9 cellular contexts compared by ENCODE assay signal in genomic region chr1:206575894-206576737, GRCh38. TPM values are rescaled to one million over a fixed set of nuclear protein-coding genes. Genes with fewer than 3 reads are reported as not detected.
A peak's percentile ranks its signal among the peaks of the same experiment; 100 is the strongest.
DNase-seq lines count a peak whose midpoint lies in the region; ATAC-seq and TF ChIP-seq lines count a peak whose summit lies in the region.
"Had no signal": no experiment of that assay in that cellular context is flagged by ENCODE, and none has a peak within 500 bp of the region (broad histone marks: within the 10 kb centered on the region; RNA-seq: fewer than 3 reads in every experiment).

No MANE protein-coding gene starts in this region.

- no peaks in the 10 kb centered on the region for H3K4me1 ChIP-seq in HEK293 (ENCODE audit: control insufficient read depth, insufficient read depth, low read length)
- H3K4me1 ChIP-seq: foreskin keratinocyte had no signal

- ATAC-seq in HG02798 (IDR thresholded peaks at IDR 0.05; ENCODE audit: poor library complexity, unreplicated experiment) (no peak), GM18519 (IDR thresholded peaks at IDR 0.05; ENCODE audit: low FRiP score, unreplicated experiment) (no peak)
- ATAC-seq: foreskin keratinocyte had no signal

- no peak overlapping the region for H3K27ac ChIP-seq in HEK293 (ENCODE audit: extremely low read depth, low read depth, low read length)
- peak overlapping the region; percentile 76 for H3K27ac ChIP-seq in caudate nucleus (ENCODE audit: low read depth, low read length)
- H3K27ac ChIP-seq: foreskin keratinocyte had no signal

- CTCF ChIA-PET in HEK293 (lab: Yijun Ruan, JAX): interaction anchor here (0.6 to 3.1 kb wide), 5 partner anchors 8 to 97 kb away, joined by 3 to 16 read pairs (median 7); no protein-coding TSS in a partner anchor

- no peaks in the 10 kb centered on the region for H3K9me3 ChIP-seq in HEK293 (ENCODE audit: control insufficient read depth, insufficient read depth, low read depth, low read length)

- H3K36me3 ChIP-seq in HEK293 (ENCODE audit: control insufficient read depth in 2 of 2, insufficient read depth in 1 of 2, low read length in 2 of 2): no peaks in the 10 kb centered on the region

- POLR2A ChIA-PET in HEK293 (lab: Yijun Ruan, JAX): interaction anchor here (0.7 kb wide), 1 partner anchor 457 kb away, joined by 3 read pairs; no protein-coding TSS in a partner anchor

- TF ChIP-seq CTCF in HEK293 (tag by site-specific recombination; IDR thresholded peaks at IDR 0.05): no peak

- DNase-seq in NCI-H2081 (lab: John Stamatoyannopoulos, UW) (peak; percentile 86 to 97), caudate nucleus (lab: John Stamatoyannopoulos, UW) (no peak), pulmonary artery endothelial cell (ENCODE audit: low read depth, low spot score) (peak; percentile 22), GDM1 (lab: John Stamatoyannopoulos, UW) (no peak), superior temporal gyrus (ENCODE audit: extremely low spot score) (no peak)
- DNase-seq: foreskin keratinocyte had no signal

- no peak overlapping the region for H3K4me3 ChIP-seq in HEK293 (ENCODE audit: low read depth, low read length)

TF ChIP-seq in HEK293, 187 proteins besides CTCF, POLR2A, EP300 and RAD21:
- TF ChIP-seq ZNF560 (tag by site-specific recombination; IDR thresholded peaks at IDR 0.05; ENCODE audit: borderline replicate concordance): no peak
- peak; percentile 70 for TF ChIP-seq SCRT2 (tag by site-specific recombination; IDR thresholded peaks at IDR 0.05)
- TF ChIP-seq ZNF26 (tag by site-specific recombination; IDR thresholded peaks at IDR 0.05): no peak
- TF ChIP-seq PATZ1 (tag by site-specific recombination; IDR thresholded peaks at IDR 0.05): no peak
- peak; percentile 69 for TF ChIP-seq SP7 (tag by site-specific recombination; IDR thresholded peaks at IDR 0.05)
- TF ChIP-seq ZNF155 (tag by site-specific recombination; IDR thresholded peaks at IDR 0.05): no peak
- no peak for TF ChIP-seq WT1 (tag by site-specific recombination; IDR thresholded peaks at IDR 0.05)
- no peak for TF ChIP-seq ZNF433 (tag by site-specific recombination; IDR thresholded peaks at IDR 0.05; ENCODE audit: low read depth)

RNA-seq across cellular contexts. Expression of gene EIF2D, which starts 36.1 kb away (rescaled TPM):
- total RNA-seq in pulmonary artery endothelial cell: 51.2 and 61.1 TPM in 2 replicates

RNA-seq across cellular contexts. Expression of gene DYRK3, which starts 59.2 kb away (rescaled TPM):
- total RNA-seq in pulmonary artery endothelial cell: 13.4 and 15.9 TPM in 2 replicates

Comparison
In these comparisons a context has a peak if more than half of its experiments do, and no peak if none do; other contexts are left out.
1. DNase-seq: peak in NCI-H2081 (2 of 2) and pulmonary artery endothelial cell (single experiment); none in caudate nucleus (0 of 61), GDM1 (single experiment) and superior temporal gyrus (single experiment).